ENCODE assay signal across 28 cellular contexts in the genomic region with DNA sequence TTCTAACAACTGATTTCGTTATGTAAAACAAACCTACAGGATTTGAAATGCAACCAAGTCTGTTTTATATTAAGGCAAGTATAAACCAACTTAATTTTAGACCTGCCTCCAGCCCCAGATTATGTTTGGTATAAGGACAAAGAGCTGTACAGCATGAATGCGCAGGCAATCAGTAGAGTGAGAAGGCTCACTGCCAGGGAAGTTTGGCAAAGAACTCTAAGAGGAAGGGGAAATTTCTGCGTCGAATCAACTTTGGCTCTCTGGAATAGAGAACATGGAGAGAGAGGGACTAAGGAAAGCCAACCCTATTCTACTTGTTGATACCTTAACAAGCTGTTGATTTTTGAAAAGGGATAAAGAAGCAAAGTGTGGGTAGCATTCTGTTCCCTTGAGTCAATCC.
DNase-seq lines count a peak whose midpoint lies in the region; ATAC-seq and TF ChIP-seq lines count a peak whose summit lies in the region.
"Had no signal": no experiment of that assay in that cellular context is flagged by ENCODE, and none has a peak within 500 bp of the region (broad histone marks: within the 10 kb centered on the region; RNA-seq: fewer than 3 reads in every experiment).

No MANE protein-coding gene starts in this region.

- DNase-seq in heart right ventricle (peak in 1 of 2 donors; percentile 72), Right ventricle myocardium inferior (ENCODE audit: missing footprints) (no peak), dermis microvascular lymphatic vessel endothelial cell (ENCODE audit: low read depth in 2 of 2) (peak; percentile 56 to 77), medulla oblongata (ENCODE audit: extremely low spot score) (peak; percentile 16), superior temporal gyrus (ENCODE audit: extremely low spot score) (peak; percentile 35), COR-L47 (lab: John Stamatoyannopoulos, UW) (no peak), GDM1 (lab: John Stamatoyannopoulos, UW) (no peak), NCI-H187 (lab: John Stamatoyannopoulos, UW) (no peak)
- DNase-seq: activated CD4-positive, alpha-beta memory T cell treated with anti-CD3 and anti-CD28 coated beads for 36 hours; activated CD4-positive, CD25-positive, alpha-beta regulatory T cell treated with anti-CD3 and anti-CD28 coated beads, Interleukin-2, amount 50 U/mL, for 72 hours; activated CD8-positive, alpha-beta memory T cell treated with anti-CD3 and anti-CD28 coated beads, Interleukin-2, amount 50 U/mL, for 48 hours; activated naive CD4-positive, alpha-beta T cell treated with anti-CD3 and anti-CD28 coated beads, Interleukin-2, amount 50 U/mL, for 16 hours; CD4-positive, alpha-beta memory T cell; central memory CD4-positive, alpha-beta T cell; DMS 273 treated with DMSO at 0.1 percent for 48 hours; EL; H9; mesendoderm; NCI-H1048; NCI-H2029; NCI-H2227 treated with DMSO at 0.1 percent for 48 hours; NCI-H748 treated with DMSO at 0.1 percent for 48 hours; stimulated activated naive CD8-positive, alpha-beta T cell treated with anti-CD3 and anti-CD28 coated beads, Interleukin-15, amount 100 ng/mL, for 72 hours; T-helper 17 cell; transverse colon had no signal

- 13 to 19% methylated on average over 4 of the region's 4 CpGs for WGBS in heart right ventricle, 2 donors

- peaks cover 0 to 49% (median 22%) of the 10 kb centered on the region in 9 donors for H3K4me1 ChIP-seq in heart right ventricle
- H3K4me1 ChIP-seq: prostate gland had no signal

- no peaks in the 10 kb centered on the region for H3K36me3 ChIP-seq in heart right ventricle
- H3K36me3 ChIP-seq: neutrophil, prostate gland, transverse colon had no signal

- intact Hi-C loops in heart right ventricle (cut with DNase I), result no loop called here
- intact Hi-C loops in Right ventricle myocardium inferior (cut with DNase I), result no loop called here

- H3K27me3 ChIP-seq in heart right ventricle, result no peaks in the 10 kb centered on the region
- H3K27me3 ChIP-seq: neutrophil, transverse colon had no signal

- H3K9me3 ChIP-seq in heart right ventricle, result no peaks in the 10 kb centered on the region
- H3K9me3 ChIP-seq: neutrophil, prostate gland, transverse colon had no signal

- TF ChIP-seq CTCF in heart right ventricle (IDR thresholded peaks at IDR 0.05), result no peak

- H3K4me3 ChIP-seq in heart right ventricle, result no peak overlapping the region
- H3K4me3 ChIP-seq: prostate gland, transverse colon had no signal

- ATAC-seq in heart right ventricle (peak in 6 of 8 donors; percentile 41 to 91 (median 86)), Right ventricle myocardium inferior (no peak)
- ATAC-seq: activated T-helper 17 cell treated with anti-CD3 and anti-CD28 coated beads, Interleukin-2, amount 50 U/mL, for 72 hours; stimulated activated naive CD8-positive, alpha-beta T cell treated with anti-CD3 and anti-CD28 coated beads, Interleukin-15, amount 100 ng/mL, for 72 hours; T-helper 17 cell had no signal

- H3K27ac ChIP-seq in heart right ventricle, result peak overlapping the region in 5 of 10 donors; percentile 0 to 75 (median 45)
- H3K27ac ChIP-seq: neutrophil, prostate gland, transverse colon had no signal

Comparison
In these comparisons a context has a peak if more than half of its experiments do, and no peak if none do; other contexts are left out.
1. DNase-seq: peak in dermis microvascular lymphatic vessel endothelial cell (2 of 2), medulla oblongata (single experiment) and superior temporal gyrus (single experiment); none in Right ventricle myocardium inferior (single experiment), COR-L47 (single experiment), GDM1 (single experiment) and NCI-H187 (0 of 2).